In genomic region chr18:63367241-63367953, GRCh38 we compare ENCODE assay signal across 8 cellular contexts. TPM values are rescaled to one million over a fixed set of nuclear protein-coding genes. Genes with fewer than 3 reads are reported as not detected.
DNase-seq lines count a peak whose midpoint lies in the region; ATAC-seq and TF ChIP-seq lines count a peak whose summit lies in the region.

No MANE protein-coding gene starts in this region.

- H3K4me1 ChIP-seq in RWPE2 (ENCODE audit: insufficient read depth, poor library complexity, severe bottlenecking) = peaks cover 10% of the 10 kb centered on the region

- H3K9me3 Mint-ChIP-seq in natural killer cell treated with Interleukin-12 subunit alpha and Interleukin-12 subunit beta and Interleukin-15 and Interleukin-18, amount 100 ng/mL, for 72 hours = no peaks in the 10 kb centered on the region

- H3K4me3 ChIP-seq in LNCaP clone FGC (ENCODE audit: low read depth, low read length) (peak overlapping the region; percentile 73), RWPE2 (ENCODE audit: severe bottlenecking) (peak overlapping the region; percentile 80), fibroblast of the aortic adventitia (ENCODE audit: low read depth, low read length) (peak overlapping the region; percentile 92)

- H3K27ac Mint-ChIP-seq in natural killer cell treated with Interleukin-12 subunit alpha and Interleukin-12 subunit beta and Interleukin-15 and Interleukin-18, amount 100 ng/mL, for 72 hours = peak overlapping the region; percentile 16 to 65

- H3K27me3 Mint-ChIP-seq in natural killer cell treated with Interleukin-12 subunit alpha and Interleukin-12 subunit beta and Interleukin-15 and Interleukin-18, amount 100 ng/mL, for 72 hours = peaks cover 0 to 12% of the 10 kb centered on the region in 2 donors

- H3K9me3 ChIP-seq in RWPE2 (ENCODE audit: severe bottlenecking) = no peaks in the 10 kb centered on the region

- peak; percentile 92 for ATAC-seq in RWPE2 (ENCODE audit: low read depth)
- peak; percentile 93 to 95 for ATAC-seq in natural killer cell treated with Interleukin-12 subunit alpha and Interleukin-12 subunit beta and Interleukin-15 and Interleukin-18, amount 100 ng/mL, for 72 hours
- ATAC-seq in stimulated activated naive CD8-positive, alpha-beta T cell treated with anti-CD3 and anti-CD28 coated beads, Interleukin-15, Interleukin-2, amounts not matched to agents 100 U/mL and 50 U/mL, for 24 hours = peak; percentile 81

- DNase-seq in ELF-1 (ENCODE audit: low read depth, low spot score) (peak; percentile 97), H4 (ENCODE audit: low spot score) (peak; percentile 97), LNCaP clone FGC (ENCODE audit: low read depth) (peak; percentile 98), RWPE2 (ENCODE audit: low spot score) (peak; percentile 92), fibroblast of the aortic adventitia (ENCODE audit: low read depth) (peak; percentile 99)
- peak; percentile 94 for DNase-seq in activated effector memory CD4-positive, alpha-beta T cell treated with anti-CD3 and anti-CD28 coated beads, Interleukin-2, amount 50 U/mL, for 16 hours
- DNase-seq in natural killer cell treated with Interleukin-12 subunit alpha and Interleukin-12 subunit beta and Interleukin-15 and Interleukin-18, amount 100 ng/mL, for 72 hours (ENCODE audit: low spot score) = peak; percentile 88
- peak; percentile 88 for DNase-seq in stimulated activated naive CD8-positive, alpha-beta T cell treated with anti-CD3 and anti-CD28 coated beads, Interleukin-15, Interleukin-2, amounts not matched to agents 100 U/mL and 50 U/mL, for 24 hours

- peaks cover 5% of the 10 kb centered on the region for H3K36me3 Mint-ChIP-seq in natural killer cell treated with Interleukin-12 subunit alpha and Interleukin-12 subunit beta and Interleukin-15 and Interleukin-18, amount 100 ng/mL, for 72 hours

- H3K36me3 ChIP-seq in RWPE2 (ENCODE audit: low read depth) = peaks cover 24% of the 10 kb centered on the region

- peaks cover 33 to 42% of the 10 kb centered on the region in 2 donors for H3K4me1 Mint-ChIP-seq in natural killer cell treated with Interleukin-12 subunit alpha and Interleukin-12 subunit beta and Interleukin-15 and Interleukin-18, amount 100 ng/mL, for 72 hours (ENCODE audit: low read depth in 2 of 2)

- H3K27ac ChIP-seq in RWPE2 (ENCODE audit: poor library complexity, severe bottlenecking) = peak overlapping the region; percentile 91

- H3K4me3 Mint-ChIP-seq in natural killer cell treated with Interleukin-12 subunit alpha and Interleukin-12 subunit beta and Interleukin-15 and Interleukin-18, amount 100 ng/mL, for 72 hours = peak overlapping the region; percentile 93

- TF ChIP-seq CTCF in LNCaP clone FGC (IDR thresholded peaks at IDR 0.05; ENCODE audit: control insufficient read depth, extremely low read depth, insufficient read depth) (no peak), RWPE2 (IDR thresholded peaks at IDR 0.05; ENCODE audit: poor library complexity, severe bottlenecking) (no peak), fibroblast of the aortic adventitia (IDR thresholded peaks at IDR 0.05; ENCODE audit: insufficient read depth, low read length) (no peak)

- no peaks in the 10 kb centered on the region for H3K27me3 ChIP-seq in RWPE2 (ENCODE audit: insufficient read depth, poor library complexity, severe bottlenecking)

RNA-seq across cellular contexts. Expression of gene KDSR, which starts 0.4 kb away (rescaled TPM):
- total RNA-seq in H4 (2014; rRNA removed; shearing (Covaris generic)) = 29.1 and 32.0 TPM in 2 replicates
- total RNA-seq in fibroblast of the aortic adventitia (ENCODE audit: low replicate concordance) = 55.0 and 64.8 TPM in 2 replicates
- 10 to 100 TPM; 21.4 to 38.5 TPM for total RNA-seq in natural killer cell treated with Interleukin-12 subunit alpha and Interleukin-12 subunit beta and Interleukin-15 and Interleukin-18, amount 100 ng/mL, for 72 hours

RNA-seq across cellular contexts. Expression of gene BCL2, which starts 47.8 kb away (rescaled TPM):
- 2.7 and 2.9 TPM in 2 replicates for total RNA-seq in H4 (2014; rRNA removed; shearing (Covaris generic))
- total RNA-seq in fibroblast of the aortic adventitia (ENCODE audit: low replicate concordance) = 4.2 and 13.2 TPM in 2 replicates
- 10 to 100 TPM; 61.7 to 84.7 TPM for total RNA-seq in natural killer cell treated with Interleukin-12 subunit alpha and Interleukin-12 subunit beta and Interleukin-15 and Interleukin-18, amount 100 ng/mL, for 72 hours

RNA-seq across cellular contexts. Expression of gene VPS4B, which starts 54.9 kb away (rescaled TPM):
- total RNA-seq in H4 (2014; rRNA removed; shearing (Covaris generic)) = 40.7 and 43.5 TPM in 2 replicates
- 38.1 and 77.9 TPM in 2 replicates for total RNA-seq in fibroblast of the aortic adventitia (ENCODE audit: low replicate concordance)
- total RNA-seq in natural killer cell treated with Interleukin-12 subunit alpha and Interleukin-12 subunit beta and Interleukin-15 and Interleukin-18, amount 100 ng/mL, for 72 hours = 10 to 100 TPM; 66.7 to 86.5 TPM

Comparison
In these comparisons a context has a peak if more than half of its experiments do, and no peak if none do; other contexts are left out.
1. Peak in every context shown above with its lines: DNase-seq, ATAC-seq, H3K4me3 ChIP-seq and H3K27ac ChIP-seq.